23 cellular contexts compared by ENCODE assay signal in the genomic region with DNA sequence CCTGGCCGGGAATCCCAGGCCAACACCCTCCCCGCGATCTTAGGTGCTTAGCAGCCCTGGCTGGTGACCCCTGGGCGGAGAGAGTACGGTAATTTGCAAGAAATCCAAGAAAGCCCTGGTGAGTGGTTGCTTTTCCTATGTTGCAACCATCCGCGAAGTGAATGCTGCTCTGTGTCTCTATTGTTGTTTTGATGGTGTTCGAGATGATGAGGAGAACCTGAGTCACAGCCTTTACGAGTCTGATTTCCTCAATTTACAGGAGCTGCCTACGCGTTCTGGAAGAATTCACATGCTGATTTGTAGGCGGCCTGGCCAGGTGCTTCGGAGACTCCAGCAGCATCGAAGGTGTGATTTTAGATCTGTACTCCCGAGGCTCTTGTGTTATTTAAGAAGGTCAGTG.
DNase-seq lines count a peak whose midpoint lies in the region; ATAC-seq and TF ChIP-seq lines count a peak whose summit lies in the region.
"Had no signal": no experiment of that assay in that cellular context is flagged by ENCODE, and none has a peak within 500 bp of the region (broad histone marks: within the 10 kb centered on the region; RNA-seq: fewer than 3 reads in every experiment).

No MANE protein-coding gene starts in this region.

- TF ChIP-seq CTCF in heart left ventricle (IDR thresholded peaks at IDR 0.05) (no peak), RWPE1 (conservative IDR thresholded peaks at IDR 0.05; ENCODE audit: low read depth) (no peak)

- no peaks in the 10 kb centered on the region for H3K36me3 ChIP-seq in heart left ventricle
- H3K36me3 ChIP-seq: colonic mucosa, pancreas, upper lobe of left lung had no signal

- intact Hi-C loops in left ventricle myocardium superior (cut with micrococcal nuclease) (loop anchor here (10.0 kb wide), 1 partner anchor 130 kb away; no protein-coding TSS in a partner anchor), heart left ventricle (cut with DNase I) (loop anchor here in 7 of 10 donors (5.0 to 10.0 kb wide), 5 partner anchors 48 to 128 kb away; a partner anchor contains a TSS)

- no peak for TF ChIP-seq POLR2A in heart left ventricle (IDR thresholded peaks at IDR 0.05)

- WGBS in heart left ventricle, 4 donors: 87 to 94% (median 90%) methylated on average over 13 to 15 of the region's 15 CpGs

- CTCF ChIA-PET in RWPE1 (lab: Yijun Ruan, JAX): no interaction called here

- no peaks in the 10 kb centered on the region for H3K27me3 ChIP-seq in heart left ventricle
- H3K27me3 ChIP-seq: colonic mucosa, hepatocyte, pancreas, upper lobe of left lung had no signal

- H3K27ac ChIP-seq in heart left ventricle (no peak overlapping the region), RWPE1 (peak overlapping the region; percentile 52), epithelial cell of prostate (peak overlapping the region; percentile 54)
- H3K27ac ChIP-seq: colonic mucosa, hepatocyte, pancreas, upper lobe of left lung, VCaP had no signal

- H3K4me1 ChIP-seq in heart left ventricle: peaks cover 0 to 16% (median 3%) of the 10 kb centered on the region in 12 donors
- H3K4me1 ChIP-seq: colonic mucosa, pancreas had no signal

- no peak overlapping the region for H3K4me3 ChIP-seq in heart left ventricle
- H3K4me3 ChIP-seq: colonic mucosa, hepatocyte, pancreas, upper lobe of left lung had no signal

- POLR2A ChIA-PET in RWPE1 (lab: Yijun Ruan, JAX; ENCODE audit: low non-redundant PET): no interaction called here

- DNase-seq in left ventricle myocardium superior (peak; percentile 4), heart left ventricle (no peak), RWPE1 (ENCODE audit: low spot score) (peak; percentile 79), epithelial cell of prostate (ENCODE audit: low read depth, low spot score) (peak; percentile 94), SW480 (ENCODE audit: low spot score) (no peak), COLO829 (ENCODE audit: low spot score) (no peak), NCI-H345 (lab: John Stamatoyannopoulos, UW) (no peak), superior temporal gyrus (ENCODE audit: extremely low spot score) (no peak)
- DNase-seq: activated CD8-positive, alpha-beta T cell treated with anti-CD3 and anti-CD28 coated beads, Interleukin-2, amount 10 ng/mL, durations not matched to agents 7 days and 5 days; amniotic stem cell; Caco-2; colonic mucosa; erythroblast; Kasumi-1; left cardiac atrium; NCI-H1694 treated with DMSO at 0.1 percent for 48 hours; pancreas; small intestine; upper lobe of left lung had no signal

- H3K9me3 ChIP-seq in heart left ventricle: no peaks in the 10 kb centered on the region
- H3K9me3 ChIP-seq: Caco-2, colonic mucosa, pancreas, upper lobe of left lung had no signal

- no peak for ATAC-seq in left ventricle myocardium superior
- ATAC-seq in heart left ventricle: no peak
- ATAC-seq: activated CD8-positive, alpha-beta T cell treated with anti-CD3 and anti-CD28 coated beads, Interleukin-2, amount 10 ng/mL, durations not matched to agents 7 days and 5 days; activated T-helper 17 cell treated with anti-CD3 and anti-CD28 coated beads, Interleukin-2, amount 50 U/mL, for 72 hours; left cardiac atrium; pancreas; stimulated activated effector memory CD8-positive, alpha-beta T cell treated with anti-CD3 and anti-CD28 coated beads, Interleukin-12 subunit alpha, Interleukin-12 subunit beta, amount 100 ng/mL, for 72 hours had no signal

Comparison
In these comparisons a context has a peak if more than half of its experiments do, and no peak if none do; other contexts are left out.
1. DNase-seq: peak in left ventricle myocardium superior (single experiment), RWPE1 (single experiment) and epithelial cell of prostate (single experiment); none in heart left ventricle (0 of 5), SW480 (single experiment), COLO829 (single experiment), NCI-H345 (single experiment) and superior temporal gyrus (single experiment).
2. H3K27ac ChIP-seq: peak in RWPE1 (single experiment) and epithelial cell of prostate (single experiment); none in heart left ventricle (0 of 12).